ENCODE assay signal across 1 cellular context in the genomic region with DNA sequence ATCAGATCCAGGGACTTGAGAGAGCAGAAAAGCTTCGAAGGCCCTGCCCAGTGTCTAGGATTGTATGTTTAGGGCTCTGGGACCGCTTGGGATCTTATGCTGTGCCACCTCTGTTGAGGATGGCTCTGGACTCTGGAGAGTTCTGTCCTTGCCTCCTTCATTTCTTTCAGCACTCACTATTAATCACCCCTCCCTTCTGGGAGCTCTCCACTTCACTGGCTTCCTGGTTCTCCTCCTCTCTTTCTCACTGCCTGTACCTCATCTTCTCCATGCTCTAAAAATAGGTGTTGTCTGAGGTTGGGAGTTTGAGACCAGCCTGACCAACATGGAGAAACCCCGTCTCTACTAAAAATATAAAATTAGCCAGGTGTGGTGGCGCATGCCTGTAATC.
TF ChIP-seq lines count a peak whose summit lies in the region.

No MANE protein-coding gene starts in this region.

TF ChIP-seq in SK-N-SH treated with all-trans-retinoic acid at 6 μM for 48 hours, 23 proteins besides CTCF, POLR2A, EP300 and RAD21 (continued from another document):
- TF ChIP-seq, protein P1, sequence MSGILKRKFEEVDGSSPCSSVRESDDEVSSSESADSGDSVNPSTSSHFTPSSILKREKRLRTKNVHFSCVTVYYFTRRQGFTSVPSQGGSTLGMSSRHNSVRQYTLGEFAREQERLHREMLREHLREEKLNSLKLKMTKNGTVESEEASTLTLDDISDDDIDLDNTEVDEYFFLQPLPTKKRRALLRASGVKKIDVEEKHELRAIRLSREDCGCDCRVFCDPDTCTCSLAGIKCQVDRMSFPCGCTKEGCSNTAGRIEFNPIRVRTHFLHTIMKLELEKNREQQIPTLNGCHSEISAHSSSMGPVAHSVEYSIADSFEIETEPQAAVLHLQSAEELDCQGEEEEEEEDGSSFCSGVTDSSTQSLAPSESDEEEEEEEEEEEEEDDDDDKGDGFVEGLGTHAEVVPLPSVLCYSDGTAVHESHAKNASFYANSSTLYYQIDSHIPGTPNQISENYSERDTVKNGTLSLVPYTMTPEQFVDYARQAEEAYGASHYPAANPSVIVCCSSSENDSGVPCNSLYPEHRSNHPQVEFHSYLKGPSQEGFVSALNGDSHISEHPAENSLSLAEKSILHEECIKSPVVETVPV (CRISPR knock-in tag; IDR thresholded peaks at IDR 0.05) = no peak
- no peak for TF ChIP-seq TOX (CRISPR knock-in tag; IDR thresholded peaks at IDR 0.05; ENCODE audit: borderline replicate concordance)
- TF ChIP-seq OSR1 (CRISPR knock-in tag; IDR thresholded peaks at IDR 0.05) = no peak
- no peak for TF ChIP-seq CSDC2 (CRISPR knock-in tag; IDR thresholded peaks at IDR 0.05)
- no peak for TF ChIP-seq ZFP3 (CRISPR knock-in tag; IDR thresholded peaks at IDR 0.05)
